ENCODE assay signal across 27 cellular contexts in genomic region chr2:13001408-13001807, GRCh38.
"Had no signal": no experiment of that assay in that cellular context is flagged by ENCODE, and none has a peak within 500 bp of the region (broad histone marks: within the 10 kb centered on the region; RNA-seq: fewer than 3 reads in every experiment).

No MANE protein-coding gene starts in this region.

- H3K27me3 Mint-ChIP-seq: activated naive CD8-positive, alpha-beta T cell; activated T-cell treated with anti-CD3 and anti-CD28 coated beads, Interleukin-2, amount 50 U/mL, for 24 hours; central memory CD8-positive, alpha-beta T cell; effector memory CD8-positive, alpha-beta T cell had no signal

- DNase-seq: activated CD8-positive, alpha-beta memory T cell treated with anti-CD3 and anti-CD28 coated beads for 24 hours; activated CD8-positive, alpha-beta memory T cell treated with anti-CD3 and anti-CD28 coated beads, Interleukin-2, amount 50 U/mL, for 4 hours; activated naive CD4-positive, alpha-beta T cell; activated T-cell treated with anti-CD3 and anti-CD28 coated beads, Interleukin-2, amount 50 U/mL, for 24 hours; dorsolateral prefrontal cortex; effector memory CD8-positive, alpha-beta T cell; esophagus squamous epithelium; head of caudate nucleus; islet precursor cell; left colon; lower lobe of right lung; naive thymus-derived CD8-positive, alpha-beta T cell; retina; spleen; stimulated activated CD4-positive, alpha-beta T cell treated with anti-CD3 and anti-CD28 coated beads, Interleukin-4, amount 100 ng/mL, for 24 hours; stimulated activated naive CD4-positive, alpha-beta T cell treated with Interleukin-2 at 50 U/mL for 16 hours; T-helper 1 cell; T-helper 9 cell; upper lobe of left lung had no signal

- H3K4me2 ChIP-seq: neural progenitor cell had no signal

- H3K36me3 ChIP-seq: esophagus squamous epithelium, gastroesophageal sphincter, lower lobe of right lung, neural progenitor cell, spleen, thoracic aorta, upper lobe of left lung had no signal

- H2AFZ ChIP-seq: neural progenitor cell had no signal

- H3K4me1 Mint-ChIP-seq: central memory CD8-positive, alpha-beta T cell had no signal

- H3K9ac ChIP-seq: neural progenitor cell had no signal

- H3K9me3 ChIP-seq: esophagus squamous epithelium, gastroesophageal sphincter, lower lobe of right lung, spleen, thoracic aorta, upper lobe of left lung had no signal

- H3K4me3 Mint-ChIP-seq: activated naive CD8-positive, alpha-beta T cell; activated T-cell treated with anti-CD3 and anti-CD28 coated beads, Interleukin-2, amount 50 U/mL, for 24 hours; central memory CD8-positive, alpha-beta T cell; effector memory CD8-positive, alpha-beta T cell; naive thymus-derived CD8-positive, alpha-beta T cell; neural progenitor cell; WTC11 had no signal

- H3K9me3 Mint-ChIP-seq: activated T-cell treated with anti-CD3 and anti-CD28 coated beads, Interleukin-2, amount 50 U/mL, for 24 hours; activated T-helper 2 cell treated with anti-CD3 and anti-CD28 coated beads, Interferon-gamma antibody, Interleukin-2, Interleukin-4, amounts not matched to agents 10 μg/mL and 5 μg/mL and 100 μg/mL, durations not matched to agents 14 hours and 24 hours and 36 hours; central memory CD8-positive, alpha-beta T cell; effector memory CD8-positive, alpha-beta T cell; naive thymus-derived CD8-positive, alpha-beta T cell; neural progenitor cell; WTC11 had no signal

- H3K27ac Mint-ChIP-seq: activated naive CD8-positive, alpha-beta T cell; activated T-cell treated with anti-CD3 and anti-CD28 coated beads, Interleukin-2, amount 50 U/mL, for 24 hours; activated T-helper 2 cell treated with anti-CD3 and anti-CD28 coated beads, Interferon-gamma antibody, Interleukin-2, Interleukin-4, amounts not matched to agents 10 μg/mL and 5 μg/mL and 100 μg/mL, durations not matched to agents 14 hours and 24 hours and 36 hours; naive thymus-derived CD8-positive, alpha-beta T cell; neural progenitor cell; WTC11 had no signal

- ATAC-seq: effector memory CD8-positive, alpha-beta T cell; gastroesophageal sphincter; left colon; lower lobe of right lung; naive thymus-derived CD8-positive, alpha-beta T cell had no signal

- FAIRE-seq: colon had no signal

- H3K27me3 ChIP-seq: esophagus squamous epithelium, gastroesophageal sphincter, neural progenitor cell, spleen, upper lobe of left lung had no signal

- H3K27ac ChIP-seq: dorsolateral prefrontal cortex, esophagus squamous epithelium, lower lobe of right lung, neural progenitor cell, spleen, thoracic aorta had no signal

- H3K36me3 Mint-ChIP-seq: activated naive CD8-positive, alpha-beta T cell; naive thymus-derived CD8-positive, alpha-beta T cell; neural progenitor cell; WTC11 had no signal

- H3K4me3 ChIP-seq: esophagus squamous epithelium, gastroesophageal sphincter, lower lobe of right lung, neural progenitor cell, spleen, thoracic aorta, upper lobe of left lung had no signal
